In genomic region chr7:101563198-101563901, GRCh38 we compare ENCODE assay signal across 15 cellular contexts.
DNase-seq lines count a peak whose midpoint lies in the region; ATAC-seq, FAIRE-seq and TF ChIP-seq lines count a peak whose summit lies in the region.
"Had no signal": no experiment of that assay in that cellular context is flagged by ENCODE, and none has a peak within 500 bp of the region (broad histone marks: within the 10 kb centered on the region; RNA-seq: fewer than 3 reads in every experiment).

No MANE protein-coding gene starts in this region.

- peak overlapping the region; percentile 53 for H2BK5ac ChIP-seq in H1 (ENCODE audit: low read depth, low read length)

- H3K14ac ChIP-seq in H1 (ENCODE audit: insufficient read length) = no peak overlapping the region

- H4K91ac ChIP-seq in H1 (replicated peaks; ENCODE audit: insufficient read length, low read length) = no peak overlapping the region

- 0 out of 2 replicates have a peak overlapping the region, but pooled peaks have one; percentile 50 for H2BK12ac ChIP-seq in H1 (ENCODE audit: low read depth, low read length)

- CTCF ChIA-PET in H1 (lab: Charles Lee; ENCODE audit: partially characterized antibody) = interaction anchor here (0.6 to 2.9 kb wide), 13 partner anchors 8 to 245 kb away, joined by 3 to 15 read pairs (median 3); no protein-coding TSS in a partner anchor

- no peak overlapping the region for H3K27ac ChIP-seq in Karpas-422 (ENCODE audit: low read length)
- H3K27ac ChIP-seq in H1 (ENCODE audit: low read depth, low read length) = no peak overlapping the region
- no peak overlapping the region for H3K27ac ChIP-seq in osteoblast (ENCODE audit: low read depth, low read length)

- H3K18ac ChIP-seq in H1 (ENCODE audit: extremely low read depth, low read length) = no peak overlapping the region; the same call in 1 of the 2 replicates

- no peaks in the 10 kb centered on the region for H3K9me3 ChIP-seq in Karpas-422 (ENCODE audit: low read length)
- H3K9me3 ChIP-seq in H1 (ENCODE audit: insufficient read depth in 2 of 2, low read depth in 1 of 2, low read length in 1 of 2) = 0 out of 4 replicates have a peak, but pooled peaks cover 0 to 4% of the 10 kb centered on the region in 2 experiments
- H3K9me3 ChIP-seq in osteoblast (ENCODE audit: low read depth, low read length) = no peaks in the 10 kb centered on the region

- H3K79me2 ChIP-seq in Karpas-422 (ENCODE audit: low read length) = no peaks in the 10 kb centered on the region
- no peaks in the 10 kb centered on the region for H3K79me2 ChIP-seq in H1 (ENCODE audit: control insufficient read depth in 1 of 2, insufficient read depth in 2 of 2, low read length in 2 of 2)
- H3K79me2 ChIP-seq in osteoblast (ENCODE audit: insufficient read depth, low read length) = no peaks in the 10 kb centered on the region

- FAIRE-seq in H1 (lab: Jason Lieb, UNC) (no peak), HTR-8/SVneo (lab: Jason Lieb, UNC) (no peak)
- FAIRE-seq: GM12878 had no signal

- no peak overlapping the region for H2AFZ ChIP-seq in Karpas-422 (ENCODE audit: low read length)
- H2AFZ ChIP-seq in H1 (ENCODE audit: low read length) = no peak overlapping the region
- no peak overlapping the region for H2AFZ ChIP-seq in osteoblast (ENCODE audit: low read length)

- 91% methylated on average over 15 of the region's 15 CpGs; no CpG with 5 or more reads in 1 of the 2 experiments for WGBS in H1 (ENCODE audit: extremely low coverage in 1 of 2, insufficient coverage in 1 of 2, insufficient read length in 1 of 2, insufficient replicate concordance in 2 of 2, low coverage in 1 of 2, low lambda C conversion rate in 2 of 2, missing lambda C conversion rate in 1 of 2), 2 experiments

- no peaks in the 10 kb centered on the region for H3K9me2 ChIP-seq in Karpas-422 (replicated peaks; ENCODE audit: insufficient read depth, low read length)

- H4K20me1 ChIP-seq in Karpas-422 (ENCODE audit: insufficient read depth, low read depth, low read length) = no peaks in the 10 kb centered on the region
- H4K20me1 ChIP-seq in H1 (replicated peaks in 1 of 2; ENCODE audit: control insufficient read depth in 1 of 2, insufficient read depth in 2 of 2, low read length in 2 of 2) = peaks cover 0 to 2% of the 10 kb centered on the region in 2 experiments
- H4K20me1 ChIP-seq in osteoblast (ENCODE audit: insufficient read depth, low read length) = no peaks in the 10 kb centered on the region

- no peak overlapping the region for H3K23ac ChIP-seq in H1 (ENCODE audit: insufficient read length)

- no peaks in the 10 kb centered on the region for H3K27me3 ChIP-seq in Karpas-422 (ENCODE audit: low read length)
- no peaks in the 10 kb centered on the region for H3K27me3 ChIP-seq in H1 (replicated peaks in 1 of 4; ENCODE audit: control insufficient read depth in 3 of 4, extremely low read depth in 1 of 4, insufficient read depth in 3 of 4, low read length in 3 of 4)
- H3K27me3 ChIP-seq in osteoblast (ENCODE audit: insufficient read depth, low read length) = peaks cover 23% of the 10 kb centered on the region

- ATAC-seq in HG03342 (IDR thresholded peaks at IDR 0.05; ENCODE audit: unreplicated experiment) = no peak
- ATAC-seq: GM12878 had no signal

- H2BK15ac ChIP-seq in H1 (ENCODE audit: low read length) = 0 out of 2 replicates have a peak overlapping the region, but pooled peaks have one; percentile 40

- DNase-seq in D341Med (ENCODE audit: low spot score) (peak; percentile 22), Karpas-422 (peak; percentile 27), H1 (ENCODE audit: low read depth in 1 of 2, low spot score in 2 of 2) (no peak), osteoblast (ENCODE audit: insufficient read length, low spot score, missing footprints) (peak; percentile 52), HTR-8/SVneo (ENCODE audit: insufficient read length, low spot score) (no peak), NCI-H524 treated with DMSO at 0.1 percent for 48 hours (lab: John Stamatoyannopoulos, UW) (no peak), hepatic stellate cell (ENCODE audit: low spot score) (no peak)
- DNase-seq: AML-193; CD4-positive, CD25-positive, alpha-beta regulatory T cell; GOT3; NCI-H2107; NCI-H226; NCI-H526 treated with DMSO at 0.1 percent for 48 hours had no signal

- H2BK20ac ChIP-seq in H1 (ENCODE audit: low read length) = no peak overlapping the region

- no peak for TF ChIP-seq RAD21 in H1 (IDR thresholded peaks at IDR 0.05 in 1 of 2, conservative IDR thresholded peaks at IDR 0.05 in 1 of 2; ENCODE audit: low read depth in 2 of 2, low read length in 2 of 2)

- peaks cover 2% of the 10 kb centered on the region; the same call in 1 of the 2 replicates for H3K23me2 ChIP-seq in H1 (ENCODE audit: low read depth, low read length)

- POLR2A ChIA-PET in H1 (lab: Charles Lee; ENCODE audit: partially characterized antibody) = interaction anchor here (1.3 to 2.7 kb wide), 4 partner anchors 12 to 35 kb away, joined by 3 to 19 read pairs (median 6); no protein-coding TSS in a partner anchor

- no peak overlapping the region; the same call in 1 of the 2 replicates for H4K8ac ChIP-seq in H1 (ENCODE audit: extremely low read depth, insufficient read depth, low read length)

- H3K4me2 ChIP-seq in Karpas-422 (ENCODE audit: low read depth, low read length, poor library complexity, severe bottlenecking) = no peak overlapping the region
- H3K4me2 ChIP-seq in H1 (ENCODE audit: insufficient read depth in 1 of 2, low read depth in 2 of 2, low read length in 2 of 2) = no peak overlapping the region
- no peak overlapping the region for H3K4me2 ChIP-seq in osteoblast (ENCODE audit: insufficient read depth, low read length)

- no peak overlapping the region for H3K56ac ChIP-seq in H1 (replicated peaks; ENCODE audit: insufficient read length, low read depth, low read length)

- no peak overlapping the region for H2BK120ac ChIP-seq in H1 (replicated peaks; ENCODE audit: low read depth, low read length)

- H3K79me1 ChIP-seq in H1 (ENCODE audit: low read depth, low read length) = no peaks in the 10 kb centered on the region

- TF ChIP-seq POLR2A in H1 (IDR thresholded peaks at IDR 0.05; ENCODE audit: control extremely low read depth in 1 of 2, low read depth in 2 of 2, low read length in 2 of 2) = no peak

- no peak overlapping the region for H4K5ac ChIP-seq in H1 (ENCODE audit: insufficient read length, low read depth, low read length)

- H3K36me3 ChIP-seq in Karpas-422 (ENCODE audit: insufficient read depth, low read length) (no peaks in the 10 kb centered on the region), H1 (ENCODE audit: control insufficient read depth in 2 of 4, insufficient read depth in 4 of 4, low read length in 3 of 4) (no peaks in the 10 kb centered on the region), osteoblast (ENCODE audit: insufficient read depth, low read length) (no peaks in the 10 kb centered on the region)

- H2AK5ac ChIP-seq in H1 (ENCODE audit: low read depth, low read length) = no peak overlapping the region

- no peak for TF ChIP-seq EP300 in H1 (IDR thresholded peaks at IDR 0.05; ENCODE audit: borderline replicate concordance in 1 of 2, low read depth in 2 of 2, low read length in 2 of 2)

- no peak overlapping the region for H3K4ac ChIP-seq in H1 (replicated peaks; ENCODE audit: insufficient read length, low read depth, low read length)

- H3K9ac ChIP-seq in Karpas-422 (ENCODE audit: low read length) (no peak overlapping the region), H1 (replicated peaks in 1 of 4; ENCODE audit: extremely low read depth in 1 of 4, low read depth in 3 of 4, low read length in 3 of 4) (no peak overlapping the region; a peak in 1 of 7 replicates)

- H3K4me1 ChIP-seq in Karpas-422 (ENCODE audit: low read length) (no peaks in the 10 kb centered on the region), H1 (replicated peaks in 1 of 4; ENCODE audit: control insufficient read depth in 3 of 4, insufficient read depth in 4 of 4, low read length in 3 of 4) (peaks cover 0 to 15% (median 7%) of the 10 kb centered on the region in 4 experiments; a peak in 6 of 7 replicates), osteoblast (ENCODE audit: insufficient read depth, low read length) (no peaks in the 10 kb centered on the region)

- H3K4me3 ChIP-seq in Karpas-422 (ENCODE audit: low read length) (no peak overlapping the region), H1 (ENCODE audit: extremely low read depth in 1 of 4, insufficient read depth in 2 of 4, low read depth in 3 of 4, low read length in 4 of 4) (no peak overlapping the region), osteoblast (ENCODE audit: insufficient read depth, low read length) (no peak overlapping the region)
- H3K4me3 ChIP-seq: GM12878 had no signal

- TF ChIP-seq CTCF in H1 (IDR thresholded peaks at IDR 0.05; ENCODE audit: control extremely low read depth in 1 of 3, insufficient read depth in 1 of 3, low read depth in 1 of 3, low read length in 3 of 3) = no peak
- TF ChIP-seq CTCF in osteoblast (IDR thresholded peaks at IDR 0.05; ENCODE audit: extremely low read depth, low read depth, low read length) = no peak

TF ChIP-seq in H1, 55 proteins besides CTCF, POLR2A, EP300 and RAD21 (continues in another document):
- peak in 1 of 2 experiments; percentile 91; a peak in 2 of 4 replicates for TF ChIP-seq HDAC2 (IDR thresholded peaks at IDR 0.05; ENCODE audit: borderline replicate concordance in 1 of 2, low read depth in 2 of 2, low read length in 2 of 2)
- no peak for TF ChIP-seq ATF2 (IDR thresholded peaks at IDR 0.05; ENCODE audit: low read length)
- TF ChIP-seq GTF2F1 (IDR thresholded peaks at IDR 0.05; ENCODE audit: borderline replicate concordance, low read depth, low read length) = no peak
- no peak for TF ChIP-seq KDM5A (IDR thresholded peaks at IDR 0.05; ENCODE audit: low read length)
- TF ChIP-seq BACH1 (IDR thresholded peaks at IDR 0.05; ENCODE audit: low read length) = no peak
- no peak for TF ChIP-seq SP2 (IDR thresholded peaks at IDR 0.05; ENCODE audit: low read length)
- TF ChIP-seq EGR1 (IDR thresholded peaks at IDR 0.05; ENCODE audit: borderline replicate concordance, low read depth, low read length) = no peak
- no peak for TF ChIP-seq CHD2 (IDR thresholded peaks at IDR 0.05; ENCODE audit: low read length)
- no peak for TF ChIP-seq GABPA (IDR thresholded peaks at IDR 0.05; ENCODE audit: borderline replicate concordance, insufficient read depth, low read length)
- TF ChIP-seq KDM1A (IDR thresholded peaks at IDR 0.05; ENCODE audit: borderline replicate concordance, low read length) = peak; percentile 97
- TF ChIP-seq CHD1 (IDR thresholded peaks at IDR 0.05; ENCODE audit: low read depth, low read length) = no peak
- no peak for TF ChIP-seq MAFK (IDR thresholded peaks at IDR 0.05; ENCODE audit: low read depth, low read length)

Comparison
In these comparisons a context has a peak if more than half of its experiments do, and no peak if none do; other contexts are left out.
1. DNase-seq: peak in D341Med (single experiment), Karpas-422 (single experiment) and osteoblast (single experiment); none in H1 (0 of 2), HTR-8/SVneo (single experiment), NCI-H524 treated with DMSO at 0.1 percent for 48 hours (single experiment) and hepatic stellate cell (single experiment).